ENCODE assay signal across 8 cellular contexts in genomic region chr1:84479998-84480397, GRCh38. TPM values are rescaled to one million over a fixed set of nuclear protein-coding genes. Genes with fewer than 3 reads are reported as not detected.
A peak's percentile ranks its signal among the peaks of the same experiment; 100 is the strongest.
DNase-seq lines count a peak whose midpoint lies in the region; ATAC-seq and TF ChIP-seq lines count a peak whose summit lies in the region.

No MANE protein-coding gene starts in this region.

- no peak for TF ChIP-seq POLR2A in tibial nerve (IDR thresholded peaks at IDR 0.05)

- no peak for TF ChIP-seq CTCF in tibial nerve (IDR thresholded peaks at IDR 0.05)

- WGBS in tibial nerve, 2 donors: 3 to 4% methylated on average over 9 of the region's 9 CpGs

- H3K9me3 ChIP-seq in tibial nerve: no peaks in the 10 kb centered on the region

- H3K9me3 Mint-ChIP-seq in activated naive CD8-positive, alpha-beta T cell treated with anti-CD3 and anti-CD28 coated beads, Interleukin-2, amount 50 U/mL, for 24 hours: peaks cover 17% of the 10 kb centered on the region

- no peak for DNase-seq in activated naive CD8-positive, alpha-beta T cell treated with anti-CD3 and anti-CD28 coated beads, Interleukin-2, amount 50 U/mL, for 24 hours
- DNase-seq in kidney glomerular epithelial cell (lab: John Stamatoyannopoulos, UW): peak; percentile 24
- DNase-seq in tibial nerve (ENCODE audit: low spot score in 2 of 2): no peak
- no peak for DNase-seq in DMS79 treated with DMSO at 0.1 percent for 48 hours (lab: John Stamatoyannopoulos, UW)
- no peak for DNase-seq in SKM-1 (lab: John Stamatoyannopoulos, UW; ENCODE audit: unreplicated experiment)

- peaks cover 0 to 31% (median 10%) of the 10 kb centered on the region in 4 donors for H3K4me1 ChIP-seq in tibial nerve

- H3K4me1 Mint-ChIP-seq in activated naive CD8-positive, alpha-beta T cell treated with anti-CD3 and anti-CD28 coated beads, Interleukin-2, amount 50 U/mL, for 24 hours: peaks cover 41% of the 10 kb centered on the region

- no peak for TF ChIP-seq EP300 in tibial nerve (IDR thresholded peaks at IDR 0.05)

- peaks cover 0 to 29% of the 10 kb centered on the region in 2 donors for H3K27me3 ChIP-seq in tibial nerve

- peak overlapping the region; percentile 80 to 85 (median 82) for H3K4me3 ChIP-seq in tibial nerve

- H3K36me3 ChIP-seq in tibial nerve: peaks cover 0 to 23% (median 0%) of the 10 kb centered on the region in 3 donors

- peak overlapping the region in 2 of 4 donors; percentile 83 to 88 for H3K27ac ChIP-seq in tibial nerve

- ATAC-seq in GM18502 (IDR thresholded peaks at IDR 0.05; ENCODE audit: poor library complexity, unreplicated experiment) (peak; percentile 26), HG03135 (IDR thresholded peaks at IDR 0.05; ENCODE audit: unreplicated experiment) (peak; percentile 8), HG03280 (IDR thresholded peaks at IDR 0.05; ENCODE audit: unreplicated experiment) (no peak)
- no peak for ATAC-seq in activated naive CD8-positive, alpha-beta T cell treated with anti-CD3 and anti-CD28 coated beads, Interleukin-2, amount 50 U/mL, for 24 hours

- H3K27ac Mint-ChIP-seq in activated naive CD8-positive, alpha-beta T cell treated with anti-CD3 and anti-CD28 coated beads, Interleukin-2, amount 50 U/mL, for 24 hours: peak overlapping the region; percentile 97

- peak overlapping the region; percentile 98 for H3K4me3 Mint-ChIP-seq in activated naive CD8-positive, alpha-beta T cell treated with anti-CD3 and anti-CD28 coated beads, Interleukin-2, amount 50 U/mL, for 24 hours

- H3K27me3 Mint-ChIP-seq in activated naive CD8-positive, alpha-beta T cell treated with anti-CD3 and anti-CD28 coated beads, Interleukin-2, amount 50 U/mL, for 24 hours: peaks cover 20% of the 10 kb centered on the region

- peaks cover 40% of the 10 kb centered on the region for H3K36me3 Mint-ChIP-seq in activated naive CD8-positive, alpha-beta T cell treated with anti-CD3 and anti-CD28 coated beads, Interleukin-2, amount 50 U/mL, for 24 hours (ENCODE audit: low read depth)

RNA-seq across cellular contexts. Expression of gene RPF1, which starts 0.9 kb away (rescaled TPM):
- total RNA-seq in tibial nerve: 10 to 100 TPM; 18.4 to 37.5 (median 26.3) TPM

RNA-seq across cellular contexts. Expression of gene SPATA1, which starts 26.2 kb away (rescaled TPM):
- under 1 TPM in 1 of 4 donors, not detected in 3; 0.22 TPM for total RNA-seq in tibial nerve

RNA-seq across cellular contexts. Expression of gene GNG5, which starts 26.4 kb away (rescaled TPM):
- total RNA-seq in tibial nerve: 10 to 100 TPM; 39.8 to 76.9 (median 54.8) TPM

Comparison
In these comparisons a context has a peak if more than half of its experiments do, and no peak if none do; other contexts are left out.
1. ATAC-seq: peak in GM18502 (single experiment) and HG03135 (single experiment); none in activated naive CD8-positive, alpha-beta T cell treated with anti-CD3 and anti-CD28 coated beads, Interleukin-2, amount 50 U/mL, for 24 hours (single experiment) and HG03280 (single experiment).